Comparison of ENCODE assay signal across 13 cellular contexts in the genomic region with DNA sequence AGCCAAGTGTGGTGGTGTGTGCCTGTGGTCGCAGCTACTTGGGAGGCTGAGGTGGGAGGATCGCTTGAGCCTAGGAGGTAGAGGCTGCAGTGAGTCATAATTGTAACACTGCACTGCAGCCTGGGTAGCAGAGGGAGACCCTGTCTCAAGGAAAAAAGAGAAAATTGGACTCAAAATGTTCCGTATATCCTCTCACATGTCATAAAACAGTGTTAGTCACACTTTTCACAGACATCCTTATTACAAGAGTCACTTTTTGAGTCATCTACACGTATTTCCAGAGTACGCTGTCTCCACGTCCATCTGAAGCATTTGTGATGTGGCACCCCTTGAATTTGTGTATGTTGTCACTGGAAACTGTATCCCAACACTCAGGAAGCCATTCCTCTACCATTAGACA.
DNase-seq lines count a peak whose midpoint lies in the region; ATAC-seq and TF ChIP-seq lines count a peak whose summit lies in the region.
"Had no signal": no experiment of that assay in that cellular context is flagged by ENCODE, and none has a peak within 500 bp of the region (broad histone marks: within the 10 kb centered on the region; RNA-seq: fewer than 3 reads in every experiment).

No MANE protein-coding gene starts in this region.

- no peak overlapping the region for H3K27ac ChIP-seq in left lung
- H3K27ac ChIP-seq: body of pancreas had no signal

- peak overlapping the region; percentile 59 for H3K27ac Mint-ChIP-seq in activated T-cell treated with anti-CD3 and anti-CD28 coated beads, Interleukin-2, amount 50 U/mL, for 24 hours
- H3K27ac Mint-ChIP-seq in chondrocyte (ENCODE audit: unreplicated experiment) = peak overlapping the region; percentile 59
- H3K27ac Mint-ChIP-seq: activated CD8-positive, alpha-beta memory T cell treated with anti-CD3 and anti-CD28 coated beads, Interleukin-2, amount 10 ng/mL, durations not matched to agents 7 days and 5 days had no signal

- H3K36me3 Mint-ChIP-seq in activated T-cell treated with anti-CD3 and anti-CD28 coated beads, Interleukin-2, amount 50 U/mL, for 24 hours (ENCODE audit: low read depth) = peaks cover 5% of the 10 kb centered on the region
- H3K36me3 Mint-ChIP-seq in chondrocyte (ENCODE audit: low read depth) = peaks cover 4% of the 10 kb centered on the region
- H3K36me3 Mint-ChIP-seq: activated CD8-positive, alpha-beta memory T cell treated with anti-CD3 and anti-CD28 coated beads, Interleukin-2, amount 10 ng/mL, durations not matched to agents 7 days and 5 days had no signal

- DNase-seq in activated T-cell treated with anti-CD3 and anti-CD28 coated beads, Interleukin-2, amount 50 U/mL, for 24 hours = no peak
- DNase-seq in activated T-cell treated with anti-CD3 and anti-CD28 coated beads for 4 hours (no peak), NCI-H226 (peak; percentile 46), chondrocyte (ENCODE audit: low spot score) (no peak), left lung (no peak), DMS 273 (lab: John Stamatoyannopoulos, UW; ENCODE audit: unreplicated experiment) (no peak)
- DNase-seq: activated CD8-positive, alpha-beta memory T cell treated with anti-CD3 and anti-CD28 coated beads, Interleukin-2, amount 10 ng/mL, durations not matched to agents 7 days and 5 days; body of pancreas; NCI-H510A treated with DMSO at 0.1 percent for 48 hours; stimulated activated naive CD4-positive, alpha-beta T cell had no signal

- H3K27me3 Mint-ChIP-seq in activated T-cell treated with anti-CD3 and anti-CD28 coated beads, Interleukin-2, amount 50 U/mL, for 24 hours = no peaks in the 10 kb centered on the region
- no peaks in the 10 kb centered on the region for H3K27me3 Mint-ChIP-seq in chondrocyte (ENCODE audit: low read depth)
- H3K27me3 Mint-ChIP-seq: activated CD8-positive, alpha-beta memory T cell treated with anti-CD3 and anti-CD28 coated beads, Interleukin-2, amount 10 ng/mL, durations not matched to agents 7 days and 5 days had no signal

- H3K4me1 ChIP-seq in skeletal muscle satellite cell (ENCODE audit: control insufficient read depth, insufficient read depth, low read length) (peaks cover 46% of the 10 kb centered on the region), left lung (no peaks in the 10 kb centered on the region)

- H3K27me3 ChIP-seq in skeletal muscle satellite cell (ENCODE audit: control insufficient read depth, insufficient read depth, low read length) = no peaks in the 10 kb centered on the region
- no peaks in the 10 kb centered on the region for H3K27me3 ChIP-seq in left lung
- H3K27me3 ChIP-seq: body of pancreas had no signal

- peaks cover 11% of the 10 kb centered on the region for H3K4me1 Mint-ChIP-seq in activated T-cell treated with anti-CD3 and anti-CD28 coated beads, Interleukin-2, amount 50 U/mL, for 24 hours (ENCODE audit: low read depth)
- H3K4me1 Mint-ChIP-seq in chondrocyte (ENCODE audit: low read depth) = peaks cover 25% of the 10 kb centered on the region
- H3K4me1 Mint-ChIP-seq: activated CD8-positive, alpha-beta memory T cell treated with anti-CD3 and anti-CD28 coated beads, Interleukin-2, amount 10 ng/mL, durations not matched to agents 7 days and 5 days had no signal

- intact Hi-C loops in left lung (cut with DNase I) = no loop called here

- ATAC-seq in left lung (no peak), GM21619 (IDR thresholded peaks at IDR 0.05; ENCODE audit: unreplicated experiment) (no peak)
- ATAC-seq: activated CD8-positive, alpha-beta memory T cell treated with anti-CD3 and anti-CD28 coated beads, Interleukin-2, amount 10 ng/mL, durations not matched to agents 7 days and 5 days; body of pancreas; esophagus mucosa had no signal

- H3K36me3 ChIP-seq in skeletal muscle satellite cell (ENCODE audit: insufficient read depth, low read length) (no peaks in the 10 kb centered on the region), left lung (no peaks in the 10 kb centered on the region)

- H3K4me3 Mint-ChIP-seq in activated T-cell treated with anti-CD3 and anti-CD28 coated beads, Interleukin-2, amount 50 U/mL, for 24 hours = no peak overlapping the region
- H3K4me3 Mint-ChIP-seq in chondrocyte (ENCODE audit: unreplicated experiment) = no peak overlapping the region
- H3K4me3 Mint-ChIP-seq: activated CD8-positive, alpha-beta memory T cell treated with anti-CD3 and anti-CD28 coated beads, Interleukin-2, amount 10 ng/mL, durations not matched to agents 7 days and 5 days had no signal

- H3K9me3 ChIP-seq in skeletal muscle satellite cell (replicated peaks; ENCODE audit: low read length) (no peaks in the 10 kb centered on the region), left lung (no peaks in the 10 kb centered on the region)
- H3K9me3 ChIP-seq: body of pancreas had no signal

- no peak for TF ChIP-seq CTCF in chondrocyte (IDR thresholded peaks at IDR 0.05)
- TF ChIP-seq CTCF in left lung (IDR thresholded peaks at IDR 0.05) = no peak

- H3K9ac ChIP-seq in skeletal muscle satellite cell (ENCODE audit: low read depth, low read length) = peak overlapping the region; percentile 82

- no peak overlapping the region for H3K4me2 ChIP-seq in skeletal muscle satellite cell (ENCODE audit: low read length)

- peaks cover 6% of the 10 kb centered on the region for H3K9me3 Mint-ChIP-seq in activated T-cell treated with anti-CD3 and anti-CD28 coated beads, Interleukin-2, amount 50 U/mL, for 24 hours
- H3K9me3 Mint-ChIP-seq in chondrocyte (ENCODE audit: low read depth) = peaks cover 3% of the 10 kb centered on the region

- H3K4me3 ChIP-seq in skeletal muscle satellite cell (ENCODE audit: low read length) = no peak overlapping the region
- no peak overlapping the region for H3K4me3 ChIP-seq in left lung
- H3K4me3 ChIP-seq: body of pancreas had no signal
